Comparison of ENCODE assay signal across 25 cellular contexts in genomic region chr20:112396-112795, GRCh38. TPM values are rescaled to one million over a fixed set of nuclear protein-coding genes. Genes with fewer than 3 reads are reported as not detected.
A peak's percentile ranks its signal among the peaks of the same experiment; 100 is the strongest.
DNase-seq lines count a peak whose midpoint lies in the region; ATAC-seq, FAIRE-seq and TF ChIP-seq lines count a peak whose summit lies in the region.
"Had no signal": no experiment of that assay in that cellular context is flagged by ENCODE, and none has a peak within 500 bp of the region (broad histone marks: within the 10 kb centered on the region; RNA-seq: fewer than 3 reads in every experiment).

No MANE protein-coding gene starts in this region.

- TF ChIP-seq POLR2A in breast epithelium (IDR thresholded peaks at IDR 0.05): no peak

- H3K36me3 Mint-ChIP-seq in MCF 10A (ENCODE audit: insufficient read depth, unreplicated experiment): no peaks in the 10 kb centered on the region
- H3K36me3 Mint-ChIP-seq: CD14-positive monocyte had no signal

- TF ChIP-seq CTCF in MCF 10A (IDR thresholded peaks at IDR 0.05; ENCODE audit: unreplicated experiment): no peak
- TF ChIP-seq CTCF in breast epithelium (IDR thresholded peaks at IDR 0.05): no peak
- no peak for TF ChIP-seq CTCF in epithelial cell of esophagus (IDR thresholded peaks at IDR 0.05; ENCODE audit: insufficient read depth, low read depth, low read length, missing control alignments)

- CTCF ChIA-PET in MCF 10A (lab: Yijun Ruan, JAX): no interaction called here

- H3K36me3 ChIP-seq in breast epithelium: no peaks in the 10 kb centered on the region
- H3K36me3 ChIP-seq: BE2C; BLaER1 treated with 17β-estradiol and CSF1 and Interleukin-3, amounts not matched to agents 10 nM and 100 nM had no signal

- BruUV-seq in MCF 10A (replicated peaks; lab: Mats Ljungman, UMichigan): no TSS peak

- no peak overlapping the region for H3K27ac ChIP-seq in breast epithelium
- H3K27ac ChIP-seq: A549; BLaER1 treated with 17β-estradiol and CSF1 and Interleukin-3, amounts not matched to agents 10 nM and 100 nM had no signal

- DNase-seq in MCF 10A (ENCODE audit: unreplicated experiment): peak; percentile 3
- no peak for DNase-seq in breast epithelium (ENCODE audit: low spot score in 2 of 2)
- peak; percentile 3 for DNase-seq in LHCN-M2 (ENCODE audit: low read depth)
- DNase-seq in epithelial cell of esophagus (ENCODE audit: low read depth): peak; percentile 64
- no peak for DNase-seq in NCI-H2029 treated with DMSO at 0.1 percent for 48 hours (lab: John Stamatoyannopoulos, UW)
- DNase-seq: 8988T; ACHN; AML-193; BE2C; Calu3; CD4-positive, alpha-beta T cell; COR-L47; DMS79; EL; GDM1; H9; HFFc6 had no signal

- H3K4me3 ChIP-seq in breast epithelium: no peak overlapping the region
- no peak overlapping the region for H3K4me3 ChIP-seq in epithelial cell of esophagus (ENCODE audit: low read length)
- H3K4me3 ChIP-seq: A549; BLaER1 treated with 17β-estradiol and CSF1 and Interleukin-3, amounts not matched to agents 10 nM and 100 nM; GM12878; GM23338 had no signal

- no peaks in the 10 kb centered on the region for H3K4me1 ChIP-seq in breast epithelium
- H3K4me1 ChIP-seq: A549; BE2C; BLaER1 treated with 17β-estradiol and CSF1 and Interleukin-3, amounts not matched to agents 10 nM and 100 nM had no signal

- no peak overlapping the region for H3K27ac Mint-ChIP-seq in MCF 10A (ENCODE audit: low read depth, unreplicated experiment)
- H3K27ac Mint-ChIP-seq: CD14-positive monocyte; CD4-positive, alpha-beta T cell; GM23338; H9; HFFc6 had no signal

- intact Hi-C loops in MCF 10A (cut with micrococcal nuclease): no loop called here
- intact Hi-C loops in breast epithelium (cut with DNase I; ENCODE audit: low total_unique reads): no loop called here

- no peak overlapping the region for H3K4me3 Mint-ChIP-seq in MCF 10A (ENCODE audit: unreplicated experiment)
- H3K4me3 Mint-ChIP-seq: CD14-positive monocyte; CD4-positive, alpha-beta T cell; GM23338; H9; HFFc6 had no signal

- FAIRE-seq in islet of Langerhans (lab: Jason Lieb, UNC): peak; percentile 60
- FAIRE-seq: GM12878 had no signal

- H3K9me3 Mint-ChIP-seq in MCF 10A (ENCODE audit: unreplicated experiment): no peaks in the 10 kb centered on the region
- H3K9me3 Mint-ChIP-seq: GM23338, HFFc6 had no signal

- H3K4me1 Mint-ChIP-seq in MCF 10A (ENCODE audit: insufficient read depth, unreplicated experiment): no peaks in the 10 kb centered on the region
- H3K4me1 Mint-ChIP-seq: CD14-positive monocyte, GM23338, H9 had no signal

- no peak for ATAC-seq in GM19035 (IDR thresholded peaks at IDR 0.05; ENCODE audit: unreplicated experiment)
- ATAC-seq: A549, GM12878, GM23338 had no signal

- H3K9me3 ChIP-seq in breast epithelium: peaks cover 0 to 8% of the 10 kb centered on the region in 2 donors
- H3K9me3 ChIP-seq: BE2C had no signal

- H3K27me3 Mint-ChIP-seq in MCF 10A (ENCODE audit: insufficient read depth, unreplicated experiment): peaks cover 54% of the 10 kb centered on the region

- POLR2A ChIA-PET in MCF 10A (lab: Yijun Ruan, JAX): interaction anchor here (0.8 to 1.0 kb wide), 2 partner anchors 8 to 22 kb away, joined by 3 to 4 read pairs; no protein-coding TSS in a partner anchor

- H3K27me3 ChIP-seq in breast epithelium: no peaks in the 10 kb centered on the region
- H3K27me3 ChIP-seq: BE2C; BLaER1 treated with 17β-estradiol and CSF1 and Interleukin-3, amounts not matched to agents 10 nM and 100 nM had no signal

RNA-seq across cellular contexts. Expression of gene DEFB125, which starts 24.9 kb away (rescaled TPM):
- total RNA-seq in MCF 10A (2022) (not detected in 2 replicates), breast epithelium (not detected), LHCN-M2 (2014; rRNA removed) (not detected in 2 replicates)
- polyA plus RNA-seq in LHCN-M2 (2012): not detected
- total RNA-seq: Calu3; CD4-positive, alpha-beta T cell; GM12878; GM23338; H4; H9; HFFc6 had no signal
- polyA plus RNA-seq: A549, CD14-positive monocyte, GM12878, GM23338 had no signal

RNA-seq across cellular contexts. Expression of gene DEFB126, which starts 30.0 kb away (rescaled TPM):
- total RNA-seq in MCF 10A (2022) (not detected in 2 replicates), breast epithelium (not detected), LHCN-M2 (2014; rRNA removed) (not detected in 2 replicates)
- not detected for polyA plus RNA-seq in LHCN-M2 (2012)
- total RNA-seq: Calu3; CD4-positive, alpha-beta T cell; GM12878; GM23338; H4; H9; HFFc6 had no signal
- polyA plus RNA-seq: A549, CD14-positive monocyte, GM12878, GM23338 had no signal

RNA-seq across cellular contexts. Expression of gene DEFB127, which starts 44.9 kb away (rescaled TPM):
- not detected in 2 replicates for total RNA-seq in MCF 10A (2022)
- total RNA-seq in breast epithelium: not detected
- not detected in 2 replicates for total RNA-seq in LHCN-M2 (2014; rRNA removed)
- not detected for polyA plus RNA-seq in LHCN-M2 (2012)
- total RNA-seq: Calu3; CD4-positive, alpha-beta T cell; GM12878; GM23338; H4; H9; HFFc6 had no signal
- polyA plus RNA-seq: A549, CD14-positive monocyte, GM12878, GM23338 had no signal

Comparison
In these comparisons a context has a peak if more than half of its experiments do, and no peak if none do; other contexts are left out.
1. DNase-seq: peak in MCF 10A (single experiment), LHCN-M2 (single experiment) and epithelial cell of esophagus (single experiment); none in breast epithelium (0 of 2) and NCI-H2029 treated with DMSO at 0.1 percent for 48 hours (single experiment).